15 cellular contexts compared by ENCODE assay signal in genomic region chr7:115672024-115672423, GRCh38.
DNase-seq lines count a peak whose midpoint lies in the region; ATAC-seq, FAIRE-seq and TF ChIP-seq lines count a peak whose summit lies in the region.
"Had no signal": no experiment of that assay in that cellular context is flagged by ENCODE, and none has a peak within 500 bp of the region (broad histone marks: within the 10 kb centered on the region; RNA-seq: fewer than 3 reads in every experiment).

No MANE protein-coding gene starts in this region.

- dilution Hi-C loops in IMR-90 (cut with HindIII; ENCODE audit: low sequenced_read_pairs, unreplicated experiment), result no loop called here

- BruUV-seq in IMR-90 (replicated peaks; lab: Mats Ljungman, UMichigan), result no TSS peak

- H3K36me3 Mint-ChIP-seq in activated CD4-positive, alpha-beta memory T cell treated with anti-CD3 and anti-CD28 coated beads, Interleukin-2, amount 10 ng/mL, durations not matched to agents 7 days and 5 days (ENCODE audit: low read depth), result no peaks in the 10 kb centered on the region
- H3K36me3 Mint-ChIP-seq: IgD-negative memory B cell had no signal

- H3K9me1 ChIP-seq in IMR-90 (ENCODE audit: insufficient read depth, low read length), result peaks cover 4% of the 10 kb centered on the region

- peak; percentile 67 for ATAC-seq in IMR-90 (ENCODE audit: low read depth)
- ATAC-seq: GM23338 had no signal

- no peak overlapping the region for H3K18ac ChIP-seq in IMR-90 (ENCODE audit: low read depth, low read length)
- no peak overlapping the region for H3K18ac ChIP-seq in mesenchymal stem cell (ENCODE audit: low read depth in 1 of 2, low read length in 2 of 2)

- H3K79me1 ChIP-seq in IMR-90 (ENCODE audit: low read depth in 1 of 2, low read length in 2 of 2) (no peaks in the 10 kb centered on the region), mesenchymal stem cell (replicated peaks; ENCODE audit: low read length, poor library complexity, severe bottlenecking) (no peaks in the 10 kb centered on the region)

- H3K4me2 ChIP-seq in IMR-90 (ENCODE audit: low read depth, low read length) (no peak overlapping the region), mesenchymal stem cell (ENCODE audit: low read length, poor library complexity, severe bottlenecking) (no peak overlapping the region)
- H3K4me2 ChIP-seq: GM23338 had no signal

- peak; percentile 11 for FAIRE-seq in D721Med (lab: Jason Lieb, UNC)
- FAIRE-seq in urothelium cell line (lab: Jason Lieb, UNC), result no peak
- no peak for FAIRE-seq in kidney (lab: Jason Lieb, UNC)

- H2AK5ac ChIP-seq in IMR-90 (ENCODE audit: low read depth, low read length), result no peak overlapping the region
- H2AK5ac ChIP-seq in mesenchymal stem cell (ENCODE audit: low read length, severe bottlenecking), result no peak overlapping the region

- H4K5ac ChIP-seq in IMR-90 (ENCODE audit: low read depth, low read length), result no peak overlapping the region

- intact Hi-C loops in IMR-90 (cut with micrococcal nuclease), result loop anchor here (10.0 kb wide), 1 partner anchor 457 kb away; no protein-coding TSS in a partner anchor
- intact Hi-C loops in kidney (cut with DNase I), result no loop called here

- H3K4me3 Mint-ChIP-seq in activated CD4-positive, alpha-beta memory T cell treated with anti-CD3 and anti-CD28 coated beads, Interleukin-2, amount 10 ng/mL, durations not matched to agents 7 days and 5 days, result no peak overlapping the region
- H3K4me3 Mint-ChIP-seq: GM23338, IgD-negative memory B cell had no signal

- peaks cover 3% of the 10 kb centered on the region for H3K27me3 Mint-ChIP-seq in activated CD4-positive, alpha-beta memory T cell treated with anti-CD3 and anti-CD28 coated beads, Interleukin-2, amount 10 ng/mL, durations not matched to agents 7 days and 5 days

- no peaks in the 10 kb centered on the region for H3K36me3 ChIP-seq in IMR-90 (ENCODE audit: control insufficient read depth, insufficient read depth, low read length)
- H3K36me3 ChIP-seq in mesenchymal stem cell (ENCODE audit: control insufficient read depth in 1 of 2, insufficient read depth in 2 of 2, low read depth in 1 of 2, low read length in 2 of 2), result no peaks in the 10 kb centered on the region
- H3K36me3 ChIP-seq in kidney (ENCODE audit: control insufficient read depth in 1 of 2, insufficient read depth in 2 of 2, low read length in 2 of 2), result no peaks in the 10 kb centered on the region

- H3K4me3 ChIP-seq in IMR-90 (ENCODE audit: insufficient read depth, low read depth, low read length) (no peak overlapping the region), mesenchymal stem cell (ENCODE audit: insufficient read depth in 1 of 2, low read depth in 1 of 2, low read length in 2 of 2) (no peak overlapping the region), kidney (ENCODE audit: low read length in 2 of 2) (no peak overlapping the region)
- H3K4me3 ChIP-seq: GM23338 had no signal

- no CpG with 5 or more reads among the region's 1 CpG for WGBS in IMR-90 (ENCODE audit: extremely low coverage in 2 of 2, insufficient read length in 1 of 2), 2 experiments
- WGBS in mesenchymal stem cell, result no CpG with 5 or more reads among the region's 1 CpG

- H3K9me3 Mint-ChIP-seq in activated CD4-positive, alpha-beta memory T cell treated with anti-CD3 and anti-CD28 coated beads, Interleukin-2, amount 10 ng/mL, durations not matched to agents 7 days and 5 days, result no peaks in the 10 kb centered on the region
- H3K9me3 Mint-ChIP-seq: GM23338, IgD-negative memory B cell had no signal

- in situ Hi-C loops in IMR-90 (cut with MboI; ENCODE audit: low sequenced_read_pairs), result no loop called here

- H2BK15ac ChIP-seq in IMR-90 (ENCODE audit: low read depth, low read length) (no peak overlapping the region), mesenchymal stem cell (ENCODE audit: low read depth, poor library complexity, severe bottlenecking) (no peak overlapping the region)

- H2BK5ac ChIP-seq in IMR-90 (ENCODE audit: low read depth, low read length, poor library complexity, severe bottlenecking) (peak overlapping the region; percentile 82), mesenchymal stem cell (ENCODE audit: low read depth, low read length, poor library complexity, severe bottlenecking) (no peak overlapping the region)

- H4K8ac ChIP-seq in IMR-90 (ENCODE audit: low read depth in 2 of 2, low read length in 2 of 2) (no peak overlapping the region; a peak in 1 of 4 replicates), mesenchymal stem cell (ENCODE audit: low read length) (no peak overlapping the region)

- H4K91ac ChIP-seq in IMR-90 (ENCODE audit: insufficient read depth, low read depth, low read length) (no peak overlapping the region), mesenchymal stem cell (ENCODE audit: low read length) (no peak overlapping the region)

- no peak overlapping the region for H2BK12ac ChIP-seq in mesenchymal stem cell (ENCODE audit: low read length in 2 of 2)

- H3K4me1 ChIP-seq in IMR-90 (ENCODE audit: control insufficient read depth, insufficient read depth, low read length) (peaks cover 2% of the 10 kb centered on the region; the same call in 1 of the 2 replicates), mesenchymal stem cell (ENCODE audit: control insufficient read depth, insufficient read depth, low read depth, low read length) (no peaks in the 10 kb centered on the region), kidney (ENCODE audit: control insufficient read depth in 1 of 2, insufficient read depth in 1 of 2, low read depth in 1 of 2, low read length in 2 of 2) (no peaks in the 10 kb centered on the region)

- H3K27me3 ChIP-seq in IMR-90 (ENCODE audit: control insufficient read depth, insufficient read depth, low read length), result no peaks in the 10 kb centered on the region
- H3K27me3 ChIP-seq in mesenchymal stem cell (ENCODE audit: control insufficient read depth in 1 of 2, insufficient read depth in 1 of 2, low read length in 2 of 2), result no peaks in the 10 kb centered on the region

- H4K20me1 ChIP-seq in IMR-90 (ENCODE audit: insufficient read depth, low read length), result no peaks in the 10 kb centered on the region

- DNase-seq in D721Med (ENCODE audit: insufficient read length, low spot score), result no peak
- peak; percentile 74 for DNase-seq in IMR-90
- peak; percentile 27 for DNase-seq in dedifferentiated amniotic fluid mesenchymal stem cell (ENCODE audit: extremely low spot score)
- peak; percentile 7 for DNase-seq in mesenchymal stem cell
- no peak for DNase-seq in COLO668 (lab: John Stamatoyannopoulos, UW; ENCODE audit: unreplicated experiment)
- DNase-seq in activated CD4-positive, alpha-beta memory T cell treated with anti-CD3 and anti-CD28 coated beads, Interleukin-2, amount 10 ng/mL, durations not matched to agents 7 days and 5 days, result no peak
- no peak for DNase-seq in urothelium cell line (ENCODE audit: low spot score)
- no peak for DNase-seq in kidney
- DNase-seq: GDM1, NCI-H1417, NCI-H2029 treated with DMSO at 0.1 percent for 48 hours, NCI-H510A treated with DMSO at 0.1 percent for 48 hours, SIG-M5 had no signal

- H3K9ac ChIP-seq in IMR-90 (ENCODE audit: low read depth, low read length) (no peak overlapping the region), mesenchymal stem cell (ENCODE audit: low read length) (no peak overlapping the region), kidney (ENCODE audit: low read length in 2 of 2) (no peak overlapping the region)

- no peak overlapping the region for H3K4ac ChIP-seq in IMR-90 (ENCODE audit: low read depth, low read length)
- no peak overlapping the region for H3K4ac ChIP-seq in mesenchymal stem cell (ENCODE audit: low read depth in 1 of 2, low read length in 2 of 2)

- H2AFZ ChIP-seq in IMR-90 (replicated peaks; ENCODE audit: low read length, poor library complexity) (no peak overlapping the region), mesenchymal stem cell (ENCODE audit: low read depth, low read length) (no peak overlapping the region)

- H3K27ac ChIP-seq in IMR-90 (ENCODE audit: insufficient read depth, low read length) (no peak overlapping the region), mesenchymal stem cell (ENCODE audit: low read length, poor library complexity, severe bottlenecking) (no peak overlapping the region), kidney (ENCODE audit: low read depth in 2 of 2, low read length in 2 of 2) (no peak overlapping the region)

- TF ChIP-seq CTCF in D721Med (IDR thresholded peaks at IDR 0.05; ENCODE audit: insufficient read depth, missing control alignments) (no peak), IMR-90 (conservative IDR thresholded peaks at IDR 0.05; ENCODE audit: low read depth, low read length) (no peak), kidney (IDR thresholded peaks at IDR 0.05; ENCODE audit: borderline replicate concordance, extremely low read depth, insufficient read depth) (no peak)

- no peak overlapping the region for H3K56ac ChIP-seq in IMR-90 (ENCODE audit: extremely low read depth, insufficient read depth, low read length)

- no peak overlapping the region for H2AK9ac ChIP-seq in IMR-90 (replicated peaks; ENCODE audit: low read depth, low read length, poor library complexity)

- H3K14ac ChIP-seq in IMR-90 (replicated peaks; ENCODE audit: low read depth, low read length) (no peak overlapping the region), mesenchymal stem cell (ENCODE audit: low read length in 2 of 2) (no peak overlapping the region)

- CTCF ChIA-PET in IMR-90 (lab: Yijun Ruan, JAX), result no interaction called here
- CTCF ChIA-PET in activated CD4-positive, alpha-beta memory T cell treated with anti-CD3 and anti-CD28 coated beads, Interleukin-2, amount 10 ng/mL, durations not matched to agents 7 days and 5 days (lab: Charles Lee), result no interaction called here

- POLR2A ChIA-PET in IMR-90 (lab: Charles Lee; ENCODE audit: unreplicated experiment), result no interaction called here
- POLR2A ChIA-PET in activated CD4-positive, alpha-beta memory T cell treated with anti-CD3 and anti-CD28 coated beads, Interleukin-2, amount 10 ng/mL, durations not matched to agents 7 days and 5 days (lab: Charles Lee), result no interaction called here

- no peak overlapping the region for H2BK20ac ChIP-seq in IMR-90 (ENCODE audit: low read depth, low read length)

- no peak overlapping the region for H3K27ac Mint-ChIP-seq in activated CD4-positive, alpha-beta memory T cell treated with anti-CD3 and anti-CD28 coated beads, Interleukin-2, amount 10 ng/mL, durations not matched to agents 7 days and 5 days
- H3K27ac Mint-ChIP-seq: GM23338, IgD-negative memory B cell had no signal

- H3K23ac ChIP-seq in IMR-90 (ENCODE audit: low read depth, low read length) (no peak overlapping the region), mesenchymal stem cell (ENCODE audit: low read length in 2 of 2) (no peak overlapping the region)

- H3K4me1 Mint-ChIP-seq in activated CD4-positive, alpha-beta memory T cell treated with anti-CD3 and anti-CD28 coated beads, Interleukin-2, amount 10 ng/mL, durations not matched to agents 7 days and 5 days, result no peaks in the 10 kb centered on the region
- H3K4me1 Mint-ChIP-seq: GM23338, IgD-negative memory B cell had no signal

- TF ChIP-seq POLR2A in IMR-90 (IDR thresholded peaks at IDR 0.05; ENCODE audit: low read depth, low read length), result no peak

- H3K9me3 ChIP-seq in IMR-90 (ENCODE audit: control insufficient read depth, insufficient read depth, low read length) (no peaks in the 10 kb centered on the region), mesenchymal stem cell (ENCODE audit: control insufficient read depth, low read length) (no peaks in the 10 kb centered on the region), kidney (ENCODE audit: control insufficient read depth in 1 of 2, low read length in 2 of 2) (no peaks in the 10 kb centered on the region)

- TF ChIP-seq RAD21 in IMR-90 (IDR thresholded peaks at IDR 0.05; ENCODE audit: low read length), result no peak

- H2BK120ac ChIP-seq in IMR-90 (ENCODE audit: low read depth, low read length) (no peak overlapping the region), mesenchymal stem cell (ENCODE audit: low read depth, low read length) (no peak overlapping the region)

Comparison
In these comparisons a context has a peak if more than half of its experiments do, and no peak if none do; other contexts are left out.
1. DNase-seq: peak in IMR-90 (single experiment), dedifferentiated amniotic fluid mesenchymal stem cell (single experiment) and mesenchymal stem cell (single experiment); none in D721Med (single experiment), COLO668 (single experiment), activated CD4-positive, alpha-beta memory T cell treated with anti-CD3 and anti-CD28 coated beads, Interleukin-2, amount 10 ng/mL, durations not matched to agents 7 days and 5 days (single experiment), urothelium cell line (single experiment) and kidney (single experiment).